In genomic region chr22:49930596-49931412, GRCh38 we compare ENCODE assay signal across 8 cellular contexts. TPM values are rescaled to one million over a fixed set of nuclear protein-coding genes. Genes with fewer than 3 reads are reported as not detected.
A peak's percentile ranks its signal among the peaks of the same experiment; 100 is the strongest.
DNase-seq lines count a peak whose midpoint lies in the region; ATAC-seq, FAIRE-seq and TF ChIP-seq lines count a peak whose summit lies in the region.

No MANE protein-coding gene starts in this region.

- H3K4me1 ChIP-seq in A549 (peaks cover 20% of the 10 kb centered on the region), left lung (peaks cover 32 to 63% of the 10 kb centered on the region in 2 donors), suprapubic skin (peaks cover 70% of the 10 kb centered on the region)

- no peaks in the 10 kb centered on the region for H3K27me3 ChIP-seq in SU-DHL-6 (ENCODE audit: low read length)
- peaks cover 0 to 9% of the 10 kb centered on the region in 2 donors for H3K27me3 ChIP-seq in left lung
- peaks cover 5% of the 10 kb centered on the region for H3K27me3 ChIP-seq in suprapubic skin

- ATAC-seq in A549 (peak; percentile 60 to 67), left lung (peak; percentile 70), HG03139 (IDR thresholded peaks at IDR 0.05; ENCODE audit: unreplicated experiment) (no peak)
- ATAC-seq in central memory CD8-positive, alpha-beta T cell (replicated peaks; ENCODE audit: extremely low read depth, poor library complexity, severe bottlenecking) = no peak

- no peaks in the 10 kb centered on the region for H4K20me1 ChIP-seq in SU-DHL-6 (ENCODE audit: low read depth, low read length)

- intact Hi-C loops in left lung (cut with DNase I) = no loop called here

- H3K4me2 ChIP-seq in A549 = no peak overlapping the region
- no peak overlapping the region for H3K4me2 ChIP-seq in SU-DHL-6 (ENCODE audit: low read depth, low read length, poor library complexity, severe bottlenecking)

- 55% methylated on average over 12 of the region's 14 CpGs for WGBS in A549 (ENCODE audit: missing lambda C conversion rate)
- WGBS in suprapubic skin = 31% methylated on average over 14 of the region's 14 CpGs

- no peak overlapping the region for H2AFZ ChIP-seq in SU-DHL-6 (ENCODE audit: low read depth, low read length, severe bottlenecking)

- no peaks in the 10 kb centered on the region for H3K9me2 ChIP-seq in SU-DHL-6 (replicated peaks; ENCODE audit: insufficient read depth, low read length)

- H3K9me3 ChIP-seq in A549 (no peaks in the 10 kb centered on the region), SU-DHL-6 (ENCODE audit: insufficient read depth, low read length) (no peaks in the 10 kb centered on the region), left lung (no peaks in the 10 kb centered on the region), suprapubic skin (no peaks in the 10 kb centered on the region)

- H3K4me3 Mint-ChIP-seq in central memory CD8-positive, alpha-beta T cell = no peak overlapping the region

- peak; percentile 37; the same call in 2 of the 3 replicates for TF ChIP-seq CTCF in A549 (IDR thresholded peaks at IDR 0.05)
- peak; percentile 55 for TF ChIP-seq CTCF in SU-DHL-6 (IDR thresholded peaks at IDR 0.05; ENCODE audit: insufficient read depth, low read length, poor library complexity, severe bottlenecking)
- TF ChIP-seq CTCF in left lung (IDR thresholded peaks at IDR 0.05) = peak; percentile 65 to 66
- TF ChIP-seq CTCF in suprapubic skin (IDR thresholded peaks at IDR 0.05) = peak; percentile 31 to 49

- FAIRE-seq in A549 (lab: Jason Lieb, UNC) = no peak

- H3K4me3 ChIP-seq in A549 (no peak overlapping the region), SU-DHL-6 (ENCODE audit: insufficient read depth, low read length, poor library complexity, severe bottlenecking) (no peak overlapping the region), left lung (no peak overlapping the region), suprapubic skin (no peak overlapping the region)

- H3K27me3 Mint-ChIP-seq in central memory CD8-positive, alpha-beta T cell = no peaks in the 10 kb centered on the region

- no peak overlapping the region for H3K9ac ChIP-seq in SU-DHL-6 (ENCODE audit: low read length)

- H3K36me3 ChIP-seq in SU-DHL-6 (ENCODE audit: low read length) = no peaks in the 10 kb centered on the region
- H3K36me3 ChIP-seq in left lung = peaks cover 0 to 13% of the 10 kb centered on the region in 2 donors
- peaks cover 1% of the 10 kb centered on the region for H3K36me3 ChIP-seq in suprapubic skin

- H3K27ac ChIP-seq in A549 = no peak overlapping the region
- no peak overlapping the region for H3K27ac ChIP-seq in SU-DHL-6 (ENCODE audit: low read depth, low read length)
- peak overlapping the region; percentile 10 to 81 for H3K27ac ChIP-seq in left lung
- H3K27ac ChIP-seq in suprapubic skin = peak overlapping the region; percentile 22

- peak in 1 of 2 experiments; percentile 77 for DNase-seq in A549 (ENCODE audit: low read depth in 1 of 2, low spot score in 1 of 2)
- peak; percentile 37 for DNase-seq in GM04503 (ENCODE audit: low read depth)
- DNase-seq in LoVo (ENCODE audit: low spot score) = peak; percentile 37
- DNase-seq in central memory CD8-positive, alpha-beta T cell (ENCODE audit: low spot score in 2 of 2) = no peak
- DNase-seq in left lung = peak in 1 of 2 donors; percentile 84
- DNase-seq in suprapubic skin (ENCODE audit: low spot score in 2 of 2) = no peak

- H3K9me3 Mint-ChIP-seq in central memory CD8-positive, alpha-beta T cell = no peaks in the 10 kb centered on the region

- H3K36me3 Mint-ChIP-seq in central memory CD8-positive, alpha-beta T cell (ENCODE audit: insufficient read depth) = peaks cover 10% of the 10 kb centered on the region

- no peak for TF ChIP-seq EP300 in A549 (IDR thresholded peaks at IDR 0.05)
- no peak for TF ChIP-seq EP300 in suprapubic skin (IDR thresholded peaks at IDR 0.05)

- peaks cover 19% of the 10 kb centered on the region for H3F3A ChIP-seq in SU-DHL-6 (ENCODE audit: insufficient read depth)

- peak overlapping the region; percentile 41 for H3K27ac Mint-ChIP-seq in central memory CD8-positive, alpha-beta T cell (ENCODE audit: low read depth)

- peaks cover 26% of the 10 kb centered on the region for H3K4me1 Mint-ChIP-seq in central memory CD8-positive, alpha-beta T cell

- POLR2A ChIA-PET in A549 (lab: Yijun Ruan, JAX) = interaction anchor here (2.0 kb wide), 1 partner anchor 100 kb away, joined by 7 read pairs; no protein-coding TSS in a partner anchor

- no peak for TF ChIP-seq POLR2A in A549 (IDR thresholded peaks at IDR 0.05; ENCODE audit: low read length)
- no peak for TF ChIP-seq POLR2A in suprapubic skin (IDR thresholded peaks at IDR 0.05)

- CTCF ChIA-PET in A549 (lab: Yijun Ruan, JAX) = interaction anchor here (0.6 to 3.6 kb wide), 25 partner anchors 9 to 306 kb away, joined by 3 to 49 read pairs (median 4); no protein-coding TSS in a partner anchor

- H3K79me2 ChIP-seq in SU-DHL-6 (ENCODE audit: insufficient read depth, low read length) = no peaks in the 10 kb centered on the region

- peak; percentile 46 to 76 for TF ChIP-seq RAD21 in A549 (conservative IDR thresholded peaks at IDR 0.05 in 1 of 2, IDR thresholded peaks at IDR 0.05 in 1 of 2)

TF ChIP-seq in A549, 52 proteins besides CTCF, POLR2A, EP300 and RAD21 (continues in another document):
- TF ChIP-seq E2F6 (IDR thresholded peaks at IDR 0.05; ENCODE audit: borderline replicate concordance, low read depth) = no peak
- TF ChIP-seq SREBF2 (IDR thresholded peaks at IDR 0.05) = no peak
- TF ChIP-seq RCOR1 (IDR thresholded peaks at IDR 0.05; ENCODE audit: low read depth, low read length) = no peak
- no peak for TF ChIP-seq HOXB5 (CRISPR knock-in tag; IDR thresholded peaks at IDR 0.05)
- no peak for TF ChIP-seq RNF2 (IDR thresholded peaks at IDR 0.05; ENCODE audit: borderline replicate concordance, low read depth)
- TF ChIP-seq FOSB (CRISPR knock-in tag; IDR thresholded peaks at IDR 0.05) = no peak
- no peak for TF ChIP-seq KDM5A (IDR thresholded peaks at IDR 0.05)
- TF ChIP-seq HMGXB4 (CRISPR knock-in tag; IDR thresholded peaks at IDR 0.05; ENCODE audit: borderline replicate concordance) = no peak
- no peak for TF ChIP-seq POLR2AphosphoS2 (conservative IDR thresholded peaks at IDR 0.05; ENCODE audit: low read length)
- TF ChIP-seq ELK1 (IDR thresholded peaks at IDR 0.05; ENCODE audit: low read depth, low read length) = no peak
- no peak for TF ChIP-seq CEBPB (IDR thresholded peaks at IDR 0.05)
- TF ChIP-seq HDAC2 (IDR thresholded peaks at IDR 0.05) = no peak
- TF ChIP-seq MAX (IDR thresholded peaks at IDR 0.05) = no peak

RNA-seq across cellular contexts. Expression of gene CRELD2, which starts 12.4 kb away (rescaled TPM):
- polyA plus RNA-seq in A549 (2011; rRNA removed) = 14.4 and 15.1 TPM in 2 replicates
- 44.0 and 51.4 TPM in 2 replicates for polyA plus RNA-seq in A549 (2012; cell fraction: cytosol; rRNA removed)
- 63.9 and 67.7 TPM in 2 replicates for polyA plus RNA-seq in A549 (2012; cell fraction: nucleus; rRNA removed)
- polyA plus RNA-seq in A549 (2017; fragmentation: RNase III; extraction: RNeasy Plus Mini Kit Qiagen cat#74134 plus additional on column Dnase treatment) = 18.7 to 20.6 TPM (median 18.7 TPM) in 3 replicates
- 3.6 TPM in 2 replicates for polyA minus RNA-seq in A549 (2011; rRNA and poly(A)+ RNA removed)
- 10 to 100 TPM; 59.7 to 79.7 TPM for total RNA-seq in left lung
- 10 to 100 TPM in 3 of 4 donors, 1 to 10 TPM in 1; 9.3 to 29.4 (median 21.5) TPM for total RNA-seq in suprapubic skin

RNA-seq across cellular contexts. Expression of gene ALG12, which starts 12.6 kb away (rescaled TPM):
- 4.4 and 5.2 TPM in 2 replicates for polyA plus RNA-seq in A549 (2011; rRNA removed)
- polyA plus RNA-seq in A549 (2012; cell fraction: cytosol; rRNA removed) = 8.9 and 13.6 TPM in 2 replicates
- polyA plus RNA-seq in A549 (2012; cell fraction: nucleus; rRNA removed) = 16.7 and 19.5 TPM in 2 replicates
- polyA plus RNA-seq in A549 (2017; fragmentation: RNase III; extraction: RNeasy Plus Mini Kit Qiagen cat#74134 plus additional on column Dnase treatment) = 6.3 to 9.0 TPM (median 7.7 TPM) in 3 replicates
- 5.8 and 8.2 TPM in 2 replicates for polyA minus RNA-seq in A549 (2011; rRNA and poly(A)+ RNA removed)
- 10 to 100 TPM; 29.4 to 35.2 TPM for total RNA-seq in left lung
- 10 to 100 TPM; 13.2 to 23.8 (median 16.8) TPM for total RNA-seq in suprapubic skin

RNA-seq across cellular contexts. Expression of gene PIM3, which starts 29.8 kb away (rescaled TPM):
- polyA plus RNA-seq in A549 (2011; rRNA removed) = 3.8 and 4.4 TPM in 2 replicates
- 17.0 and 25.0 TPM in 2 replicates for polyA plus RNA-seq in A549 (2012; cell fraction: cytosol; rRNA removed)
- 45.2 and 46.5 TPM in 2 replicates for polyA plus RNA-seq in A549 (2012; cell fraction: nucleus; rRNA removed)
- polyA plus RNA-seq in A549 (2017; fragmentation: RNase III; extraction: RNeasy Plus Mini Kit Qiagen cat#74134 plus additional on column Dnase treatment) = 10.3 to 11.3 TPM (median 11.2 TPM) in 3 replicates
- 1.6 and 3.0 TPM in 2 replicates for polyA minus RNA-seq in A549 (2011; rRNA and poly(A)+ RNA removed)
- total RNA-seq in left lung = 100 to 1,000 TPM in 1 of 2 donors, 10 to 100 TPM in 1; 80.6 to 129 TPM
- 100 to 1,000 TPM; 103 to 202 (median 143) TPM for total RNA-seq in suprapubic skin

Comparison
In these comparisons a context has a peak if more than half of its experiments do, and no peak if none do; other contexts are left out.
1. ATAC-seq: peak in A549 (2 of 2) and left lung (single experiment); none in central memory CD8-positive, alpha-beta T cell (single experiment) and HG03139 (single experiment).
2. DNase-seq: peak in GM04503 (single experiment) and LoVo (single experiment); none in central memory CD8-positive, alpha-beta T cell (0 of 2) and suprapubic skin (0 of 2).
3. H3K27ac ChIP-seq: peak in left lung (2 of 2) and suprapubic skin (single experiment); none in A549 (0 of 2) and SU-DHL-6 (single experiment).
4. Peak in every context shown above with its lines, with median percentiles within 50 percentile points of each other: CTCF ChIP-seq.